1 cellular context compared by ENCODE assay signal in the genomic region with DNA sequence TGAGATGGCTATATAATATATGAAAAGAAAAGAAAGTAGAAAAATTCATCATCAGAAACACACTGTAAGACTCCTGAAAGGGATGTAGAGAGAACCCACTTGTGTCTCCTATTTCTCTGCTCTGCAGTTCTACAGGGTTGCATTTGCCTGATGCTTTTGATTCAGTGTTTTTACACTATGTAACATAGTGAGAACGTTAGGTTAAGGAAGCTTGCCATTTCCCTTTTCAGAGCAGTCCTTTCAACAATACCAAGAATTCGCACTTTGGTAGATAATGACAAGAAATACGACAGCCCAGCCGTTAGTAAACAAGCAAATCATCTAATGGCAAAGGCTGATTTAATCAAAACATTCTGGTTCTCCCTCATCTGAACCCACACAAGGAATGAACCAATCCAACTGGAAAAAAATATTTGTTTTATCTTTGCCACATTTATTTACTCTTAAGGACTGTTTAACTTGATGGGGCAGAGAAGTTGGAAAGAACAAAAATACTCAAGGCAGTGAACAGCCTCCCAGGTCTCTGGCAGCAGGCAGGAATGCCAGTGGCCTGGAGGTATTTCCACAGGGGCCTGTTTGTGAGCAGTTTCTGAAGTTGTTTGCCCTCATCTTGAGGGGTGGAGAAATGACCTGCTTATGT.
TF ChIP-seq lines count a peak whose summit lies in the region.

No MANE protein-coding gene starts in this region.

TF ChIP-seq in endothelial cell of umbilical vein, 7 proteins besides CTCF, POLR2A, EP300 and RAD21:
- TF ChIP-seq, protein P1, sequence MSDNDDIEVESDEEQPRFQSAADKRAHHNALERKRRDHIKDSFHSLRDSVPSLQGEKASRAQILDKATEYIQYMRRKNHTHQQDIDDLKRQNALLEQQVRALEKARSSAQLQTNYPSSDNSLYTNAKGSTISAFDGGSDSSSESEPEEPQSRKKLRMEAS (IDR thresholded peaks at IDR 0.05; ENCODE audit: insufficient read depth, insufficient read length), result no peak
- TF ChIP-seq FOS (IDR thresholded peaks at IDR 0.05; ENCODE audit: borderline replicate concordance, insufficient read depth, low read length), result no peak
- no peak for TF ChIP-seq POLR2AphosphoS5 (IDR thresholded peaks at IDR 0.05; ENCODE audit: insufficient read depth, low read depth, low read length)
- TF ChIP-seq JUN (IDR thresholded peaks at IDR 0.05; ENCODE audit: borderline replicate concordance, insufficient read depth, insufficient read length, low read depth), result no peak
- no peak for TF ChIP-seq EZH2 (IDR thresholded peaks at IDR 0.05; ENCODE audit: borderline replicate concordance, low read depth, low read length, severe bottlenecking)
- no peak for TF ChIP-seq MYC (IDR thresholded peaks at IDR 0.05; ENCODE audit: low read depth, low read length)
- TF ChIP-seq GATA2 (IDR thresholded peaks at IDR 0.05; ENCODE audit: insufficient read depth, insufficient read length, low read depth, low read length), result no peak
